9 cellular contexts compared by ENCODE assay signal in genomic region chr4:24863799-24864198, GRCh38.
"Had no signal": no experiment of that assay in that cellular context is flagged by ENCODE, and none has a peak within 500 bp of the region (broad histone marks: within the 10 kb centered on the region; RNA-seq: fewer than 3 reads in every experiment).

No MANE protein-coding gene starts in this region.

- ATAC-seq: GM23338, HepG2, K562 had no signal

- H3K27ac ChIP-seq: HL-60 had no signal

- H3K4me2 ChIP-seq: GM23338 had no signal

- FAIRE-seq: H1, H54, HepG2, K562 had no signal

- DNase-seq: H9, HCEC 1CT, KG1 had no signal

- H3K4me3 ChIP-seq: GM23338, K562 had no signal
